Comparison of ENCODE assay signal across 1 cellular context in the genomic region with DNA sequence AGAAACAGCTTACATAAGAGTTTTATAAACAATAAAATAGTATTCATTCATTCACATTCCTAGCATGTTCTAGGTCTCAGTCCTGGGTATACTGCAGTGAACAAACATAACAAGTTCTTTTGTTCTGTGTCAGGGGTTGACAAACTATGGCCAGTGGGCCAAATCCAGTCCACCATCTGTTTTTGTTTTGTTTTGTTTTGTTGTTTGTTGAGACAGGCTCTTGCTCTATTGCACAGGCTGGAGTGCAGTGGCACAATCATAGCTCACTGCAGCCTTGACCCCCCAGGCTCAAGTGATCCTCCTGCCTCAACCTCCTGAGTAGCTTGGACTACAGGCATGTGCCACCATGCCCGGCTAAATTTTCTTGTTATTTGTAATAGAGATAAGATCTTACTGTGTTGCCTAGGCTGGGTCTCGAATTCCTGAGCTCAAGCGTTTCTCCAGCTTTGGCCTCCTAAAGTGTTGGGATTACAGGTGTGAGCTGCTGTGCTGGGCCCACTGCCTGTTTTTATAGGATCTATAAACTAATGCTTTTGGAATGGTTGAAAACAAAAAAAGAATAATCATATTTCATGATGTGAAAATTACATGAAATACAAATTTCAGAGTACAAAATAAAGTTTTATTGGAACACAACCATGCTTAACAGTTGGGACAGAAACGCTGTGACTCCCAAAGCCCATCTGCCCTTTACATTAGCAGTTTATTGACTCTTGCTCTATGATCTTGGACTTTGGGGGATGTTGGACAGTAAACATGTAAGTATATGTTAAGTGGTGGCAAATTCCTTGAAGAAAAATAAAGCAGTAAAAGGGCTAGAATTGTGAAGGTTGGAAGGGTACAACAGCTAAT.
A peak's percentile ranks its signal among the peaks of the same experiment; 100 is the strongest.
TF ChIP-seq lines count a peak whose summit lies in the region.

No MANE protein-coding gene starts in this region.

TF ChIP-seq in endothelial cell of umbilical vein, 7 proteins besides CTCF, POLR2A, EP300 and RAD21:
- TF ChIP-seq POLR2AphosphoS5 (IDR thresholded peaks at IDR 0.05; ENCODE audit: insufficient read depth, low read depth, low read length) (no peak), GATA2 (IDR thresholded peaks at IDR 0.05; ENCODE audit: insufficient read depth, insufficient read length, low read depth, low read length) (peak; percentile 32), FOS (IDR thresholded peaks at IDR 0.05; ENCODE audit: borderline replicate concordance, insufficient read depth, low read length) (no peak), MYC (IDR thresholded peaks at IDR 0.05; ENCODE audit: low read depth, low read length) (no peak)
- TF ChIP-seq, protein P1, sequence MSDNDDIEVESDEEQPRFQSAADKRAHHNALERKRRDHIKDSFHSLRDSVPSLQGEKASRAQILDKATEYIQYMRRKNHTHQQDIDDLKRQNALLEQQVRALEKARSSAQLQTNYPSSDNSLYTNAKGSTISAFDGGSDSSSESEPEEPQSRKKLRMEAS (IDR thresholded peaks at IDR 0.05; ENCODE audit: insufficient read depth, insufficient read length), result no peak
